Comparison of ENCODE assay signal across 28 cellular contexts in the genomic region with DNA sequence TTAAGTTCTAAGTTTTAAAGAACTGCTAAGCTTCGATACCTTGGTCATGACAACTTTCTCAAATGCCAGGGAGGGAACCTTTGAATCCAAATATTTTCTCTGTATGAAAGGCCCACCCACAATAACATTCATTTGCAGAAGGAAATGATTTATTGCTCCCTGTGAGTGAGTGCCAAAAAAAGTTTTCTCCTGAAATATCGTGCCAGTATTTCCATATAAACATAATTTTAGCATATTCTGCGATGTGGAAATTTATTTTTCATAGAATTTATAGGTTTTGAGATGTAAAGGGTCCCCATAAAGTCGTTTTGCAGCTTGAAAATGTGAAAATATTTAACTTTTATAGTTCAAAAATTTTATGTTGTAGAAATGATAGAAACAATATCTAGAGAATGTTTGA. TPM values are rescaled to one million over a fixed set of nuclear protein-coding genes. Genes with fewer than 3 reads are reported as not detected.
DNase-seq lines count a peak whose midpoint lies in the region; ATAC-seq, FAIRE-seq and TF ChIP-seq lines count a peak whose summit lies in the region.
"Had no signal": no experiment of that assay in that cellular context is flagged by ENCODE, and none has a peak within 500 bp of the region (broad histone marks: within the 10 kb centered on the region; RNA-seq: fewer than 3 reads in every experiment).

No MANE protein-coding gene starts in this region.

- TF ChIP-seq CTCF in A549 (IDR thresholded peaks at IDR 0.05) = no peak
- TF ChIP-seq CTCF in endothelial cell of umbilical vein (IDR thresholded peaks at IDR 0.05; ENCODE audit: extremely low read depth in 1 of 2, insufficient read depth in 1 of 2, low read depth in 1 of 2, low read length in 2 of 2) = no peak
- TF ChIP-seq CTCF in thoracic aorta (IDR thresholded peaks at IDR 0.05) = no peak

- H3K36me3 ChIP-seq in endothelial cell of umbilical vein (ENCODE audit: control insufficient read depth in 2 of 2, extremely low read depth in 1 of 2, insufficient read depth in 2 of 2, low read length in 2 of 2) (no peaks in the 10 kb centered on the region), thoracic aorta (no peaks in the 10 kb centered on the region)
- H3K36me3 ChIP-seq: BE2C, BLaER1 had no signal

- no peak overlapping the region for H3K9ac ChIP-seq in endothelial cell of umbilical vein (replicated peaks; ENCODE audit: extremely low read depth, insufficient read depth, low read length)
- H3K9ac ChIP-seq: BLaER1 had no signal

- H3K27me3 ChIP-seq in endothelial cell of umbilical vein (ENCODE audit: control insufficient read depth in 2 of 2, insufficient read depth in 2 of 2, low read length in 2 of 2) (no peaks in the 10 kb centered on the region), thoracic aorta (replicated peaks; ENCODE audit: insufficient read depth) (no peaks in the 10 kb centered on the region)
- H3K27me3 ChIP-seq: BE2C, BLaER1 had no signal

- FAIRE-seq in A549 (lab: Jason Lieb, UNC) = no peak
- no peak for FAIRE-seq in endothelial cell of umbilical vein (lab: Jason Lieb, UNC)
- FAIRE-seq: GM12878, GM12892, GM18507 had no signal

- no peak overlapping the region for H3K4me3 ChIP-seq in A549
- H3K4me3 ChIP-seq in endothelial cell of umbilical vein (replicated peaks in 1 of 3; ENCODE audit: insufficient read depth in 1 of 3, low read depth in 1 of 3, low read length in 3 of 3) = no peak overlapping the region
- H3K4me3 ChIP-seq in thoracic aorta = peak overlapping the region; percentile 37
- H3K4me3 ChIP-seq: BLaER1, GM12878 had no signal

- POLR2A ChIA-PET in A549 (lab: Yijun Ruan, JAX) (no interaction called here), HEK293T (lab: Yijun Ruan, JAX) (no interaction called here), endothelial cell of umbilical vein (lab: Charles Lee) (no interaction called here)

- TF ChIP-seq POLR2A in A549 (IDR thresholded peaks at IDR 0.05; ENCODE audit: low read length) = no peak
- no peak for TF ChIP-seq POLR2A in endothelial cell of umbilical vein (IDR thresholded peaks at IDR 0.05; ENCODE audit: low read depth, low read length)

- no peak for TF ChIP-seq RAD21 in A549 (conservative IDR thresholded peaks at IDR 0.05 in 1 of 2, IDR thresholded peaks at IDR 0.05 in 1 of 2)

- BruUV-seq in endothelial cell of umbilical vein (replicated peaks; lab: Mats Ljungman, UMichigan) = no TSS peak

- peaks cover 28% of the 10 kb centered on the region; the same call in 2 of the 3 replicates for H3K4me1 ChIP-seq in A549
- H3K4me1 ChIP-seq in endothelial cell of umbilical vein (ENCODE audit: control insufficient read depth, extremely low read depth, insufficient read depth, low read length) = no peaks in the 10 kb centered on the region
- H3K4me1 ChIP-seq in thoracic aorta (ENCODE audit: control insufficient read depth in 1 of 2, low read depth in 2 of 2) = peaks cover 10 to 30% of the 10 kb centered on the region in 2 donors
- H3K4me1 ChIP-seq: BE2C, BLaER1 had no signal

- WGBS in A549 (ENCODE audit: missing lambda C conversion rate) = 27% methylated on average over 4 of the region's 4 CpGs

- H3K27ac ChIP-seq in A549 = no peak overlapping the region
- H3K27ac ChIP-seq in endothelial cell of umbilical vein (ENCODE audit: insufficient read depth, low read depth, low read length) = no peak overlapping the region
- peak overlapping the region in 1 of 2 donors; percentile 15 for H3K27ac ChIP-seq in thoracic aorta
- H3K27ac ChIP-seq: 22Rv1, BLaER1 had no signal

- dilution Hi-C loops in endothelial cell of umbilical vein (cut with MboI; ENCODE audit: extremely low pct_ligation_motif_present, low sequenced_read_pairs) = no loop called here

- H4K20me1 ChIP-seq in endothelial cell of umbilical vein (replicated peaks; ENCODE audit: control insufficient read depth, extremely low read depth, insufficient read depth, low read length) = no peaks in the 10 kb centered on the region
- H4K20me1 ChIP-seq: BLaER1 had no signal

- no peak overlapping the region for H2AFZ ChIP-seq in endothelial cell of umbilical vein (ENCODE audit: low read depth, low read length)

- intact Hi-C loops in endothelial cell of umbilical vein (cut with micrococcal nuclease) = no loop called here

- H3K9me1 ChIP-seq in endothelial cell of umbilical vein (replicated peaks; ENCODE audit: control insufficient read depth, extremely low read depth, insufficient read depth, low read length) = no peaks in the 10 kb centered on the region

- TF ChIP-seq EP300 in A549 (IDR thresholded peaks at IDR 0.05) = no peak

- ATAC-seq in A549 = no peak
- ATAC-seq in thoracic aorta (ENCODE audit: insufficient number of reproducible peaks, low FRiP score, low read depth) = no peak
- ATAC-seq in GM21447 (IDR thresholded peaks at IDR 0.05; ENCODE audit: unreplicated experiment) = no peak
- ATAC-seq in HG03378 (IDR thresholded peaks at IDR 0.05; ENCODE audit: unreplicated experiment) = no peak
- ATAC-seq: GM12878 had no signal

- H3K4me2 ChIP-seq in A549 (peak overlapping the region; percentile 45), endothelial cell of umbilical vein (ENCODE audit: insufficient read depth, low read length) (no peak overlapping the region)
- H3K4me2 ChIP-seq: BLaER1 had no signal

- H3K9me3 ChIP-seq in A549 = no peaks in the 10 kb centered on the region
- no peaks in the 10 kb centered on the region for H3K9me3 ChIP-seq in endothelial cell of umbilical vein (replicated peaks; ENCODE audit: control insufficient read depth, insufficient read depth, low read length)
- H3K9me3 ChIP-seq in thoracic aorta = no peaks in the 10 kb centered on the region
- H3K9me3 ChIP-seq: BE2C, BLaER1 had no signal

- CTCF ChIA-PET in A549 (lab: Yijun Ruan, JAX) = no interaction called here
- CTCF ChIA-PET in HEK293T (lab: Yijun Ruan, JAX) = no interaction called here
- CTCF ChIA-PET in endothelial cell of umbilical vein (lab: Charles Lee) = interaction anchor here (1.6 kb wide), 1 partner anchor 9 kb away, joined by 5 read pairs; no protein-coding TSS in a partner anchor

- DNase-seq in A549 (ENCODE audit: low read depth in 1 of 2, low spot score in 1 of 2) (no peak), HEK293T (ENCODE audit: extremely low spot score) (no peak), endothelial cell of umbilical vein (ENCODE audit: low read depth, low spot score) (peak; percentile 39), thoracic aorta (ENCODE audit: low spot score) (no peak), amygdala (lab: John Stamatoyannopoulos, UW) (no peak)
- DNase-seq: ACHN; BE2C; C1 segment of cervical spinal cord; CD4-positive, alpha-beta memory T cell; CD4-positive, CD25-positive, alpha-beta regulatory T cell; CD8-positive, alpha-beta memory T cell; COR-L47; DMS 273 treated with DMSO at 0.1 percent for 48 hours; DMS153; DMS53; DMS79; DND-41; EL; GDM1 had no signal

- no peaks in the 10 kb centered on the region for H3K79me2 ChIP-seq in endothelial cell of umbilical vein (ENCODE audit: control insufficient read depth, insufficient read depth, low read length)

TF ChIP-seq in A549, 52 proteins besides CTCF, POLR2A, EP300 and RAD21 (continues in another document):
- TF ChIP-seq PBX3 (IDR thresholded peaks at IDR 0.05) = no peak

TF ChIP-seq in HEK293T, 16 proteins besides CTCF, POLR2A, EP300 and RAD21:
- TF ChIP-seq BHLHE40 (IDR thresholded peaks at IDR 0.05; ENCODE audit: borderline replicate concordance) = no peak
- TF ChIP-seq, protein P1, sequence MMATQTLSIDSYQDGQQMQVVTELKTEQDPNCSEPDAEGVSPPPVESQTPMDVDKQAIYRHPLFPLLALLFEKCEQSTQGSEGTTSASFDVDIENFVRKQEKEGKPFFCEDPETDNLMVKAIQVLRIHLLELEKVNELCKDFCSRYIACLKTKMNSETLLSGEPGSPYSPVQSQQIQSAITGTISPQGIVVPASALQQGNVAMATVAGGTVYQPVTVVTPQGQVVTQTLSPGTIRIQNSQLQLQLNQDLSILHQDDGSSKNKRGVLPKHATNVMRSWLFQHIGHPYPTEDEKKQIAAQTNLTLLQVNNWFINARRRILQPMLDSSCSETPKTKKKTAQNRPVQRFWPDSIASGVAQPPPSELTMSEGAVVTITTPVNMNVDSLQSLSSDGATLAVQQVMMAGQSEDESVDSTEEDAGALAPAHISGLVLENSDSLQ (IDR thresholded peaks at IDR 0.05) = 0 out of 2 replicates have a peak, but pooled peaks have one; percentile 19

TF ChIP-seq in endothelial cell of umbilical vein, 7 proteins besides CTCF, POLR2A, EP300 and RAD21:
- TF ChIP-seq FOS (IDR thresholded peaks at IDR 0.05; ENCODE audit: borderline replicate concordance, insufficient read depth, low read length) (no peak), MYC (IDR thresholded peaks at IDR 0.05; ENCODE audit: low read depth, low read length) (no peak), JUN (IDR thresholded peaks at IDR 0.05; ENCODE audit: borderline replicate concordance, insufficient read depth, insufficient read length, low read depth) (no peak)
- TF ChIP-seq, protein P2, sequence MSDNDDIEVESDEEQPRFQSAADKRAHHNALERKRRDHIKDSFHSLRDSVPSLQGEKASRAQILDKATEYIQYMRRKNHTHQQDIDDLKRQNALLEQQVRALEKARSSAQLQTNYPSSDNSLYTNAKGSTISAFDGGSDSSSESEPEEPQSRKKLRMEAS (IDR thresholded peaks at IDR 0.05; ENCODE audit: insufficient read depth, insufficient read length) = no peak

RNA-seq across cellular contexts. Expression of gene BMPR1B, which starts 53.9 kb away (rescaled TPM):
- 21.2 and 30.2 TPM in 2 replicates for polyA plus RNA-seq in A549 (2011; rRNA removed)
- 3.3 and 3.5 TPM in 2 replicates for polyA plus RNA-seq in A549 (2012; cell fraction: cytosol; rRNA removed)
- 2.2 and 3.9 TPM in 2 replicates for polyA plus RNA-seq in A549 (2012; cell fraction: nucleus; rRNA removed)
- polyA plus RNA-seq in A549 (2017; fragmentation: RNase III; extraction: RNeasy Plus Mini Kit Qiagen cat#74134 plus additional on column Dnase treatment) = 5.6 to 7.3 TPM (median 6.4 TPM) in 3 replicates
- 30.7 and 37.6 TPM in 2 replicates for polyA minus RNA-seq in A549 (2011; rRNA and poly(A)+ RNA removed)
- 1.4 and 2.1 TPM in 2 replicates for total RNA-seq in endothelial cell of umbilical vein
- 0.25 and 0.28 TPM in 2 replicates for polyA plus RNA-seq in endothelial cell of umbilical vein
- 0.25 and 0.28 TPM in 2 replicates for polyA plus RNA-seq in endothelial cell of umbilical vein (2011; cell fraction: cytosol; rRNA removed)
- 0.50 and 0.92 TPM in 2 replicates for polyA plus RNA-seq in endothelial cell of umbilical vein (2011; cell fraction: nucleus; rRNA removed)
- polyA plus RNA-seq in endothelial cell of umbilical vein (2012) = 3.9 and 4.1 TPM in 2 replicates
- polyA minus RNA-seq in endothelial cell of umbilical vein = 0.78 and 1.3 TPM in 2 replicates
- polyA minus RNA-seq in endothelial cell of umbilical vein (2011; cell fraction: cytosol; rRNA and poly(A)+ RNA removed) = not detected
- polyA minus RNA-seq in endothelial cell of umbilical vein (2011; cell fraction: nucleus; rRNA and poly(A)+ RNA removed) = 1.3 and 1.9 TPM in 2 replicates
- 10 to 100 TPM; 12.9 to 19.5 TPM for total RNA-seq in thoracic aorta
- total RNA-seq: CD8-positive, alpha-beta memory T cell; G401; GM12878 had no signal
- polyA plus RNA-seq: CD14-positive monocyte; CD4-positive, alpha-beta memory T cell; GM12878 had no signal
